ENCODE assay signal across 11 cellular contexts in the genomic region with DNA sequence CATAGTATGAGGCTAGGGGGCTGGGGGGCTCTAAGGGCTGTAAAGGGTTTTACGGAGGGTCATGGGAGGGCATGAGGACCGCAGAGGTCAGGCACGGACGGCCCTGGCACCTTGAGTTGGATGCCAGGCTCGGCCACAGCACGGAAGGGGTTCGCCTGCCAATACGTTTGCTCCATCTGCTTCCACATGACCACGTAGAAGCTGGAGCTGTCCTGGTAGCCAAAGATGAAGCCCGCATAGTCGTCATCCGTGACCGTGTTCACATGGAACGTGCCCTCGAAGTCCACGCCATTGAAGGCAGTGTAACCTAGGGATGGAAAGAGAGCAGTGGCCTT. TPM values are rescaled to one million over a fixed set of nuclear protein-coding genes. Genes with fewer than 3 reads are reported as not detected.
"Had no signal": no experiment of that assay in that cellular context is flagged by ENCODE, and none has a peak within 500 bp of the region (broad histone marks: within the 10 kb centered on the region; RNA-seq: fewer than 3 reads in every experiment).

No MANE protein-coding gene starts in this region.

- H3K27ac ChIP-seq: foreskin keratinocyte, psoas muscle had no signal

- H3K27ac Mint-ChIP-seq: activated naive CD4-positive, alpha-beta T cell treated with anti-CD3 and anti-CD28 coated beads, Interleukin-2, amount 10 ng/mL, durations not matched to agents 7 days and 5 days; activated naive CD8-positive, alpha-beta T cell treated with anti-CD3 and anti-CD28 coated beads, Interleukin-2, amount 50 U/mL, for 24 hours; mesothelial cell of epicardium; nephron progenitor cell had no signal

- H3K9me3 ChIP-seq: psoas muscle had no signal

- H3K4me3 Mint-ChIP-seq: activated naive CD4-positive, alpha-beta T cell treated with anti-CD3 and anti-CD28 coated beads, Interleukin-2, amount 10 ng/mL, durations not matched to agents 7 days and 5 days had no signal

- H3K9me3 Mint-ChIP-seq: activated naive CD4-positive, alpha-beta T cell treated with anti-CD3 and anti-CD28 coated beads, Interleukin-2, amount 10 ng/mL, durations not matched to agents 7 days and 5 days; activated naive CD8-positive, alpha-beta T cell treated with anti-CD3 and anti-CD28 coated beads, Interleukin-2, amount 50 U/mL, for 24 hours; mesothelial cell of epicardium; stimulated activated naive CD8-positive, alpha-beta T cell treated with anti-CD3 and anti-CD28 coated beads, Interleukin-15, amount 100 ng/mL, for 72 hours had no signal

- H3K36me3 Mint-ChIP-seq: mesothelial cell of epicardium had no signal

- H3K4me1 ChIP-seq: foreskin keratinocyte had no signal

- H3K4me3 ChIP-seq: lung, smooth muscle cell had no signal

RNA-seq across cellular contexts. Expression of a gene that starts 6.4 kb away (rescaled TPM):
- total RNA-seq: epithelial cell of proximal tubule, foreskin keratinocyte had no signal
- polyA plus RNA-seq: foreskin keratinocyte, keratinocyte had no signal
